ENCODE assay signal across 20 cellular contexts in the genomic region with DNA sequence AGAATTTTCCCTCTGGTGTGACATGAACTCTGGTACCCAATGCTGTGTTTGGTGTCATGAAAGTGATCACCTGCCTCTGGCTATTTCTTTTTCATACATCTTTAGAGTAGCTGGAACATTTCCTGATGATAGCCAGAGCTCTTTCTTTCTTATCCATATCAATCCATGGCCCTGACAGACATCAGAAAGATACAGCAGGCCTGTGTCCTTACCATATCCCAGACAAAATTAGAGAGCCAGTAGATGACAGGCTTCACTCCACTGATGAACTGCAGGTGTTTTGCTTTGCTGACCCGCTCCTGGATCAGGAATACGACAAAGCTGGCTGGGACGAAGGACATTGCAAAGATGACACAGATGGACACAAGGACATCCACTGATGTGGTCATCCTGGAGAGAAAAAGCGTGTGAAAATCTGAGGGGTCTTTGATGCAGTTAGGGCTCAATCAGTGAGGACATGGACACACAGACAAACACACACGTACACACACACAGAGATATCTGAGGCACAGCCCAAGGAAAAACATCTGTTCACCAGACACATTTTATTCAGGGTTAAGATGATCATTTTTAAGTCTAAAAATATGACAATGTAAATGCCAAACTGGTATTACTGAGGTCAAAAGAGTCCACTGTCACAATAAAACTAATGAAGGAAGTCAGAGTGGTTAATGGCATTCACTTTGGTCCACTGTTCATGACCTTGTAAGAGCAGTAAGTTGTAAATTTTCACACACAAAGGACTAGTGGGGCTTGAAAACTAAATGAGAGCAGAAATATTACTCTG. TPM values are rescaled to one million over a fixed set of nuclear protein-coding genes. Genes with fewer than 3 reads are reported as not detected.
A peak's percentile ranks its signal among the peaks of the same experiment; 100 is the strongest.
DNase-seq lines count a peak whose midpoint lies in the region; ATAC-seq, FAIRE-seq and TF ChIP-seq lines count a peak whose summit lies in the region.
"Had no signal": no experiment of that assay in that cellular context is flagged by ENCODE, and none has a peak within 500 bp of the region (broad histone marks: within the 10 kb centered on the region; RNA-seq: fewer than 3 reads in every experiment).

No MANE protein-coding gene starts in this region.

- H4K20me1 ChIP-seq in K562 (replicated peaks; ENCODE audit: control insufficient read depth, insufficient read depth, low read length): no peaks in the 10 kb centered on the region

- CTCF ChIA-PET in K562 (lab: Yijun Ruan, JAX; ENCODE audit: low intra/inter-chr PET ratio): no interaction called here

- DNase-seq in cardiac muscle cell (ENCODE audit: low read depth in 1 of 2, low spot score in 1 of 2): no peak
- no peak for DNase-seq in heart right ventricle
- no peak for DNase-seq in K562 (ENCODE audit: extremely low read depth in 1 of 4, low spot score in 3 of 4)
- peak; percentile 33 for DNase-seq in islet precursor cell
- no peak for DNase-seq in MV-4-11 (lab: John Stamatoyannopoulos, UW)
- no peak for DNase-seq in coronary artery (ENCODE audit: low spot score)
- DNase-seq: AML-193; Caco-2; CD8-positive, alpha-beta memory T cell; DND-41; GDM1; HFFc6 had no signal

- no peaks in the 10 kb centered on the region for H3K9me3 Mint-ChIP-seq in activated T-helper 17 cell treated with anti-CD3 and anti-CD28 coated beads, Interleukin-2, amount 50 U/mL, for 72 hours
- H3K9me3 Mint-ChIP-seq: CD8-positive, alpha-beta memory T cell; HFFc6 had no signal

- H3K9me1 ChIP-seq in K562 (ENCODE audit: control insufficient read depth, insufficient read depth, low read length): no peaks in the 10 kb centered on the region

- H3K36me3 ChIP-seq in cardiac muscle cell (peaks cover 21% of the 10 kb centered on the region), heart right ventricle (peaks cover 0 to 99% (median 46%) of the 10 kb centered on the region in 9 donors), K562 (ENCODE audit: control insufficient read depth, insufficient read depth, low read length) (no peaks in the 10 kb centered on the region), subcutaneous abdominal adipose tissue (ENCODE audit: control insufficient read depth in 5 of 5, insufficient read depth in 5 of 5, low read length in 5 of 5) (peaks cover 78 to 99% (median 98%) of the 10 kb centered on the region in 5 donors)
- H3K36me3 ChIP-seq: HAP-1 had no signal

- ATAC-seq in heart right ventricle (no peak), K562 (no peak)
- no peak for ATAC-seq in activated T-helper 17 cell treated with anti-CD3 and anti-CD28 coated beads, Interleukin-2, amount 50 U/mL, for 72 hours (replicated peaks)

- H3K4me3 ChIP-seq in cardiac muscle cell (no peak overlapping the region), heart right ventricle (no peak overlapping the region), K562 (no peak overlapping the region), subcutaneous abdominal adipose tissue (ENCODE audit: low read depth in 1 of 5, low read length in 5 of 5) (no peak overlapping the region), coronary artery (no peak overlapping the region)
- H3K4me3 ChIP-seq: BLaER1, HAP-1 had no signal

- POLR2A ChIA-PET in K562 (lab: Yijun Ruan, JAX): no interaction called here

- TF ChIP-seq RAD21 in K562 (CRISPR knock-in tag; conservative IDR thresholded peaks at IDR 0.05 in 1 of 2, IDR thresholded peaks at IDR 0.05 in 1 of 2): no peak

- H3K4me2 ChIP-seq in K562 (ENCODE audit: insufficient read depth, low read length): no peak overlapping the region
- H3K4me2 ChIP-seq: BLaER1 had no signal

- H3K36me3 Mint-ChIP-seq in activated T-helper 17 cell treated with anti-CD3 and anti-CD28 coated beads, Interleukin-2, amount 50 U/mL, for 72 hours (ENCODE audit: low read depth): peaks cover 73% of the 10 kb centered on the region

- no peaks in the 10 kb centered on the region for H3K27me3 ChIP-seq in cardiac muscle cell
- H3K27me3 ChIP-seq in heart right ventricle: no peaks in the 10 kb centered on the region
- H3K27me3 ChIP-seq in K562 (ENCODE audit: control insufficient read depth in 2 of 2, insufficient read depth in 2 of 2, low read length in 2 of 2): peaks cover 18 to 36% of the 10 kb centered on the region in 2 experiments; a peak in 4 of 5 replicates
- H3K27me3 ChIP-seq in subcutaneous abdominal adipose tissue (ENCODE audit: control insufficient read depth in 5 of 5, insufficient read depth in 4 of 5, low read length in 5 of 5): no peaks in the 10 kb centered on the region
- H3K27me3 ChIP-seq: BLaER1 had no signal

- H3K4me3 Mint-ChIP-seq in activated T-helper 17 cell treated with anti-CD3 and anti-CD28 coated beads, Interleukin-2, amount 50 U/mL, for 72 hours: no peak overlapping the region
- H3K4me3 Mint-ChIP-seq: CD8-positive, alpha-beta memory T cell; HFFc6 had no signal

- WGBS in heart right ventricle, 2 donors: 49 to 54% methylated on average over 5 of the region's 5 CpGs
- WGBS in K562 (ENCODE audit: insufficient coverage, low coverage, missing lambda C conversion rate): 0% methylated on average over 5 of the region's 5 CpGs

- H3K27ac Mint-ChIP-seq in activated T-helper 17 cell treated with anti-CD3 and anti-CD28 coated beads, Interleukin-2, amount 50 U/mL, for 72 hours: no peak overlapping the region
- H3K27ac Mint-ChIP-seq: HFFc6 had no signal

- no peaks in the 10 kb centered on the region for H3K4me1 Mint-ChIP-seq in activated T-helper 17 cell treated with anti-CD3 and anti-CD28 coated beads, Interleukin-2, amount 50 U/mL, for 72 hours
- H3K4me1 Mint-ChIP-seq: CD8-positive, alpha-beta memory T cell had no signal

- no peaks in the 10 kb centered on the region for H3K27me3 Mint-ChIP-seq in activated T-helper 17 cell treated with anti-CD3 and anti-CD28 coated beads, Interleukin-2, amount 50 U/mL, for 72 hours

- no TSS peak for BruUV-seq in K562 (replicated peaks; lab: Mats Ljungman, UMichigan)

- TF ChIP-seq CTCF in cardiac muscle cell (IDR thresholded peaks at IDR 0.05; ENCODE audit: low read depth, low read length) (no peak), heart right ventricle (IDR thresholded peaks at IDR 0.05) (no peak), K562 (IDR thresholded peaks at IDR 0.05 in 2 of 3, conservative IDR thresholded peaks at IDR 0.05 in 1 of 3; ENCODE audit: insufficient read depth in 2 of 3, low read depth in 1 of 3, low read length in 3 of 3) (no peak), coronary artery (IDR thresholded peaks at IDR 0.05) (no peak)

- TF ChIP-seq POLR2A in K562 (conservative IDR thresholded peaks at IDR 0.05): no peak

- in situ Hi-C loops in K562 (cut with MboI): no loop called here

- intact Hi-C loops in heart right ventricle (cut with DNase I) (no loop called here), K562 (cut with micrococcal nuclease) (loop anchor here (10.0 kb wide), 1 partner anchor 446 kb away; a partner anchor contains a TSS)

- H3K9ac ChIP-seq in K562 (ENCODE audit: insufficient read depth in 1 of 2, low read depth in 2 of 2, low read length in 2 of 2): no peak overlapping the region
- H3K9ac ChIP-seq in subcutaneous abdominal adipose tissue (ENCODE audit: low read length in 5 of 5): no peak overlapping the region
- H3K9ac ChIP-seq: BLaER1 had no signal

- H2AFZ ChIP-seq in K562 (ENCODE audit: low read depth, low read length): no peak overlapping the region

- TF ChIP-seq EP300 in K562 (IDR thresholded peaks at IDR 0.05; ENCODE audit: low read length): no peak

- no peaks in the 10 kb centered on the region for H3K79me2 ChIP-seq in K562 (ENCODE audit: control insufficient read depth, insufficient read depth, low read length)

- H3K9me3 ChIP-seq in cardiac muscle cell (ENCODE audit: low read depth): no peaks in the 10 kb centered on the region
- no peaks in the 10 kb centered on the region for H3K9me3 ChIP-seq in heart right ventricle
- no peaks in the 10 kb centered on the region for H3K9me3 ChIP-seq in K562 (replicated peaks; ENCODE audit: control insufficient read depth, insufficient read depth, low read depth, low read length)
- no peaks in the 10 kb centered on the region for H3K9me3 ChIP-seq in subcutaneous abdominal adipose tissue (ENCODE audit: control insufficient read depth in 5 of 5, low read length in 5 of 5)
- H3K9me3 ChIP-seq: BLaER1, Caco-2, HAP-1 had no signal

- H3K27ac ChIP-seq in cardiac muscle cell (peak overlapping the region; percentile 88), heart right ventricle (no peak overlapping the region), K562 (ENCODE audit: extremely low read depth, low read depth, low read length) (no peak overlapping the region), subcutaneous abdominal adipose tissue (ENCODE audit: low read depth, low read length) (peak overlapping the region; percentile 19), coronary artery (no peak overlapping the region)
- H3K27ac ChIP-seq: 22Rv1, BLaER1, HL-60 had no signal

- H3K4me1 ChIP-seq in cardiac muscle cell (ENCODE audit: low read depth) (peaks cover 43% of the 10 kb centered on the region), heart right ventricle (peaks cover 0 to 25% (median 3%) of the 10 kb centered on the region in 9 donors), K562 (replicated peaks in 1 of 2; ENCODE audit: control insufficient read depth in 2 of 2, insufficient read depth in 2 of 2, low read length in 2 of 2) (peaks cover 0 to 5% of the 10 kb centered on the region in 2 experiments; a peak in 2 of 5 replicates), subcutaneous abdominal adipose tissue (ENCODE audit: control insufficient read depth in 5 of 5, insufficient read depth in 5 of 5, low read length in 5 of 5) (peaks cover 0 to 38% (median 12%) of the 10 kb centered on the region in 5 donors)
- H3K4me1 ChIP-seq: BLaER1, Caco-2, HAP-1 had no signal

- FAIRE-seq in K562 (lab: Jason Lieb, UNC): peak; percentile 6
- FAIRE-seq: GM12892, H1 had no signal

RNA-seq across cellular contexts. Expression of a gene that starts 34.5 kb away (rescaled TPM):
- total RNA-seq in cardiac muscle cell (10.9 and 16.0 TPM in 2 replicates), heart right ventricle (10 to 100 TPM; 25.0 to 38.6 (median 32.0) TPM), K562 (2014; rRNA removed) (1.4 and 3.1 TPM in 2 replicates), K562 (2014; rRNA removed; fragmentation: Illumina TruSeq; extraction: Trizol) (3.3 and 3.9 TPM in 2 replicates), K562 (2015; rRNA removed; fragmentation: Illumina TruSeq; extraction: Trizol) (2.5 and 2.7 TPM in 2 replicates), K562 (2021) (2.2 and 4.3 TPM in 2 replicates)
- polyA plus RNA-seq in cardiac muscle cell (17.7 and 43.6 TPM in 2 replicates), heart right ventricle (10 to 100 TPM in 1 of 2 donors, 1 to 10 TPM in 1; 6.9 to 12.1 TPM), K562 (2011; rRNA removed) (6.6 and 9.9 TPM in 2 replicates), K562 (2014; fragmentation: Illumina TruSeq; extraction: Trizol) (2.2 and 2.6 TPM in 2 replicates), K562 (2014; fragmentation: Nextera tagmentation; extraction: Ambion mirVana) (1 to 10 TPM; 6.3 to 8.3 TPM), K562 (2014; rRNA removed) (2.1 and 5.9 TPM in 2 replicates)
- 4.5 and 10.5 TPM in 2 replicates for total RNA-seq in K562 (2011; cell fraction: chromatin; rRNA removed; ENCODE audit: low replicate concordance)
- total RNA-seq in K562 (2011; cell fraction: nucleolus; rRNA removed): 1.7 and 2.3 TPM in 2 replicates
- total RNA-seq in K562 (2011; cell fraction: nucleoplasm; rRNA removed): 2.8 and 4.2 TPM in 2 replicates
- 0.72 and 3.2 TPM in 2 replicates for polyA plus RNA-seq in K562 (2011; cell fraction: cytosol; rRNA removed)
- polyA plus RNA-seq in K562 (2011; cell fraction: nucleus; rRNA removed): 8.3 and 16.0 TPM in 2 replicates
- polyA plus RNA-seq in K562 (2012): 2.0 and 3.6 TPM in 2 replicates
- polyA minus RNA-seq in K562 (2011; rRNA and poly(A)+ RNA removed): 5.0 and 6.0 TPM in 2 replicates
- 1.8 and 2.8 TPM in 2 replicates for polyA minus RNA-seq in K562 (2011; cell fraction: cytosol; rRNA and poly(A)+ RNA removed)
- 4.3 and 9.3 TPM in 2 replicates for polyA minus RNA-seq in K562 (2011; cell fraction: nucleus; rRNA and poly(A)+ RNA removed)
- 1 to 10 TPM in 1 of 2 donors, under 1 TPM in 1; 0.48 to 1.6 TPM for total RNA-seq in activated T-helper 17 cell treated with anti-CD3 and anti-CD28 coated beads, Interleukin-2, amount 50 U/mL, for 72 hours
- polyA plus RNA-seq: CD8-positive, alpha-beta memory T cell had no signal

RNA-seq across cellular contexts. Expression of a gene that starts 50.9 kb away (rescaled TPM):
- total RNA-seq in cardiac muscle cell (61.7 and 78.0 TPM in 2 replicates), heart right ventricle (10 to 100 TPM; 19.9 to 34.9 (median 24.3) TPM), K562 (2014; rRNA removed) (25.3 and 27.3 TPM in 2 replicates), K562 (2014; rRNA removed; fragmentation: Illumina TruSeq; extraction: Trizol) (40.5 and 44.7 TPM in 2 replicates), K562 (2015; rRNA removed; fragmentation: Illumina TruSeq; extraction: Trizol) (39.0 and 42.4 TPM in 2 replicates), K562 (2021) (30.3 and 34.9 TPM in 2 replicates)
- polyA plus RNA-seq in cardiac muscle cell (187 and 193 TPM in 2 replicates), heart right ventricle (10 to 100 TPM; 10.2 to 28.6 TPM), K562 (2011; rRNA removed) (63.7 and 81.0 TPM in 2 replicates), K562 (2014; fragmentation: Illumina TruSeq; extraction: Trizol) (29.1 TPM in 2 replicates), K562 (2014; fragmentation: Nextera tagmentation; extraction: Ambion mirVana) (100 to 1,000 TPM; 126 to 132 TPM), K562 (2014; rRNA removed) (32.9 and 42.2 TPM in 2 replicates)
- 11.0 and 20.0 TPM in 2 replicates for total RNA-seq in K562 (2011; cell fraction: chromatin; rRNA removed; ENCODE audit: low replicate concordance)
- 7.2 and 7.4 TPM in 2 replicates for total RNA-seq in K562 (2011; cell fraction: nucleolus; rRNA removed)
- 12.8 and 15.3 TPM in 2 replicates for total RNA-seq in K562 (2011; cell fraction: nucleoplasm; rRNA removed)
- 14.0 and 30.1 TPM in 2 replicates for polyA plus RNA-seq in K562 (2011; cell fraction: cytosol; rRNA removed)
- polyA plus RNA-seq in K562 (2011; cell fraction: nucleus; rRNA removed): 19.7 and 40.4 TPM in 2 replicates
- 36.8 and 47.2 TPM in 2 replicates for polyA plus RNA-seq in K562 (2012)
- 23.2 and 25.1 TPM in 2 replicates for polyA minus RNA-seq in K562 (2011; rRNA and poly(A)+ RNA removed)
- 10.3 and 13.6 TPM in 2 replicates for polyA minus RNA-seq in K562 (2011; cell fraction: cytosol; rRNA and poly(A)+ RNA removed)
- polyA minus RNA-seq in K562 (2011; cell fraction: nucleus; rRNA and poly(A)+ RNA removed): 9.2 and 13.8 TPM in 2 replicates
- 10 to 100 TPM in 1 of 2 donors, 1 to 10 TPM in 1; 7.1 to 10.3 TPM for total RNA-seq in activated T-helper 17 cell treated with anti-CD3 and anti-CD28 coated beads, Interleukin-2, amount 50 U/mL, for 72 hours

Comparison
In these comparisons a context has a peak if more than half of its experiments do, and no peak if none do; other contexts are left out.
1. H3K27ac ChIP-seq: peak in cardiac muscle cell (single experiment) and subcutaneous abdominal adipose tissue (single experiment); none in heart right ventricle (0 of 10), K562 (single experiment) and coronary artery (0 of 2).